ENCODE assay signal across 13 cellular contexts in genomic region chr7:44059219-44060090, GRCh38. TPM values are rescaled to one million over a fixed set of nuclear protein-coding genes. Genes with fewer than 3 reads are reported as not detected.
DNase-seq lines count a peak whose midpoint lies in the region; ATAC-seq and TF ChIP-seq lines count a peak whose summit lies in the region.
"Had no signal": no experiment of that assay in that cellular context is flagged by ENCODE, and none has a peak within 500 bp of the region (broad histone marks: within the 10 kb centered on the region; RNA-seq: fewer than 3 reads in every experiment).

No MANE protein-coding gene starts in this region.

- H3K4me3 ChIP-seq in DOHH2 (ENCODE audit: low read length) (peak overlapping the region; percentile 48), lower lobe of right lung (no peak overlapping the region)
- H3K4me3 ChIP-seq: vagina had no signal

- H4K20me1 ChIP-seq in DOHH2 (ENCODE audit: control insufficient read depth, insufficient read depth, low read depth, low read length): peaks cover 5% of the 10 kb centered on the region; the same call in 1 of the 2 replicates

- peaks cover 80% of the 10 kb centered on the region for H3K36me3 ChIP-seq in DOHH2 (ENCODE audit: control insufficient read depth, low read length)
- H3K36me3 ChIP-seq in lower lobe of right lung: peaks cover 80% of the 10 kb centered on the region

- intact Hi-C loops in lower lobe of right lung (cut with DNase I): no loop called here

- ATAC-seq in GM19372 (IDR thresholded peaks at IDR 0.05; ENCODE audit: low read depth, unreplicated experiment) (peak; percentile 68), lower lobe of right lung (no peak), GM21515 (IDR thresholded peaks at IDR 0.05; ENCODE audit: unreplicated experiment) (no peak)

- peak overlapping the region; percentile 61 for H3K4me2 ChIP-seq in DOHH2 (ENCODE audit: low read length)

- no peaks in the 10 kb centered on the region for H3K9me3 ChIP-seq in DOHH2 (ENCODE audit: control insufficient read depth, insufficient read depth, low read length)
- H3K9me3 ChIP-seq in lower lobe of right lung: no peaks in the 10 kb centered on the region
- H3K9me3 ChIP-seq: vagina had no signal

- DNase-seq in NAMALWA (ENCODE audit: low spot score): peak; percentile 59
- peak; percentile 45 for DNase-seq in lower lobe of right lung
- no peak for DNase-seq in globus pallidus (ENCODE audit: low spot score)
- no peak for DNase-seq in T-helper 2 cell
- DNase-seq in amniotic stem cell (lab: John Stamatoyannopoulos, UW): no peak
- DNase-seq: activated CD4-positive, alpha-beta memory T cell treated with anti-CD3 and anti-CD28 coated beads for 36 hours; midbrain; stimulated activated CD4-positive, alpha-beta T cell treated with anti-CD3 and anti-CD28 coated beads, Interleukin-2, amount 100 ng/mL, for 48 hours had no signal

- H3K4me1 ChIP-seq in DOHH2 (ENCODE audit: control insufficient read depth, low read length): peaks cover 39% of the 10 kb centered on the region
- peaks cover 7% of the 10 kb centered on the region for H3K4me1 ChIP-seq in lower lobe of right lung

- TF ChIP-seq CTCF in DOHH2 (IDR thresholded peaks at IDR 0.05; ENCODE audit: low read depth, low read length, poor library complexity, severe bottlenecking) (no peak), lower lobe of right lung (IDR thresholded peaks at IDR 0.05) (no peak)

- H3F3A ChIP-seq in DOHH2 (ENCODE audit: control insufficient read depth, insufficient read depth): peaks cover 4% of the 10 kb centered on the region

- no peaks in the 10 kb centered on the region for H3K9me2 ChIP-seq in DOHH2 (replicated peaks; ENCODE audit: control insufficient read depth, low read length)

- peak overlapping the region; percentile 74 for H3K27ac ChIP-seq in DOHH2 (ENCODE audit: low read depth, low read length)
- no peak overlapping the region for H3K27ac ChIP-seq in lower lobe of right lung
- H3K27ac ChIP-seq: vagina had no signal

- H3K27me3 ChIP-seq in DOHH2 (ENCODE audit: control insufficient read depth, low read length) (0 out of 2 replicates have a peak, but pooled peaks cover 4% of the 10 kb centered on the region), lower lobe of right lung (ENCODE audit: low read depth) (no peaks in the 10 kb centered on the region)
- H3K27me3 ChIP-seq: vagina had no signal

- peaks cover 23% of the 10 kb centered on the region for H3K79me2 ChIP-seq in DOHH2 (ENCODE audit: control insufficient read depth, low read length)

RNA-seq across cellular contexts. Expression of gene PGAM2, which starts 5.9 kb away (rescaled TPM):
- 0.44 TPM for total RNA-seq in lower lobe of right lung
- total RNA-seq: glomerular endothelial cell, vagina had no signal

RNA-seq across cellular contexts. Expression of gene DBNL, which starts 15.0 kb away (rescaled TPM):
- total RNA-seq in lower lobe of right lung: 109 TPM

RNA-seq across cellular contexts. Expression of gene POLM, which starts 22.9 kb away (rescaled TPM):
- 24.2 TPM for total RNA-seq in lower lobe of right lung

RNA-seq across cellular contexts. Expression of gene AEBP1, which starts 44.7 kb away (rescaled TPM):
- 82.5 TPM for total RNA-seq in lower lobe of right lung

Comparison
In these comparisons a context has a peak if more than half of its experiments do, and no peak if none do; other contexts are left out.
1. DNase-seq: peak in NAMALWA (single experiment) and lower lobe of right lung (single experiment); none in globus pallidus (single experiment), T-helper 2 cell (0 of 5) and amniotic stem cell (single experiment).